ENCODE assay signal across 9 cellular contexts in genomic region chr22:21791635-21792625, GRCh38.
DNase-seq lines count a peak whose midpoint lies in the region; ATAC-seq, FAIRE-seq and TF ChIP-seq lines count a peak whose summit lies in the region.
"Had no signal": no experiment of that assay in that cellular context is flagged by ENCODE, and none has a peak within 500 bp of the region (broad histone marks: within the 10 kb centered on the region; RNA-seq: fewer than 3 reads in every experiment).

No MANE protein-coding gene starts in this region.

- TF ChIP-seq CTCF in GM20000 (IDR thresholded peaks at IDR 0.05; ENCODE audit: extremely low read depth, missing control alignments) (no peak), cardiac fibroblast (IDR thresholded peaks at IDR 0.05; ENCODE audit: low read depth, low read length) (no peak)

- DNase-seq in GM20000 (ENCODE audit: low spot score) (peak; percentile 53), RKO (ENCODE audit: low spot score) (peak; percentile 11), cardiac fibroblast (ENCODE audit: low read depth in 2 of 2) (peak; percentile 21 to 36), HTR-8/SVneo (ENCODE audit: insufficient read length, low spot score) (no peak), NCI-H82 treated with DMSO at 0.1 percent for 48 hours (lab: John Stamatoyannopoulos, UW; ENCODE audit: unreplicated experiment) (no peak)
- DNase-seq in stimulated activated CD4-positive, alpha-beta T cell treated with anti-CD3 and anti-CD28 coated beads, Interleukin-4, amount 100 ng/mL, for 4 hours: peak; percentile 38 to 51
- DNase-seq: NCI-H748 treated with DMSO at 0.1 percent for 48 hours had no signal

- FAIRE-seq in HTR-8/SVneo (lab: Jason Lieb, UNC): no peak

- no peak overlapping the region for H3K4me3 ChIP-seq in cardiac fibroblast (replicated peaks in 1 of 2; ENCODE audit: low read depth in 2 of 2, low read length in 2 of 2)

- ATAC-seq in GM19324 (IDR thresholded peaks at IDR 0.05; ENCODE audit: low FRiP score, unreplicated experiment) (no peak), GM18498 (IDR thresholded peaks at IDR 0.05; ENCODE audit: unreplicated experiment) (no peak)

Comparison
In these comparisons a context has a peak if more than half of its experiments do, and no peak if none do; other contexts are left out.
1. DNase-seq: peak in GM20000 (single experiment), RKO (single experiment), cardiac fibroblast (2 of 2) and stimulated activated CD4-positive, alpha-beta T cell treated with anti-CD3 and anti-CD28 coated beads, Interleukin-4, amount 100 ng/mL, for 4 hours (2 of 2); none in HTR-8/SVneo (single experiment) and NCI-H82 treated with DMSO at 0.1 percent for 48 hours (single experiment).